Comparison of ENCODE assay signal across 1 cellular context in genomic region chr12:95473947-95474817, GRCh38.
TF ChIP-seq lines count a peak whose summit lies in the region.

Gene METAP2 (plus strand): TSS chr12:95474152. CDS start chr12:95474180, 28 bp downstream.

TF ChIP-seq in HepG2, 621 proteins besides CTCF, POLR2A, EP300 and RAD21 (continued from another document and continues in another):
- TF ChIP-seq SSRP1 (CRISPR knock-in tag; IDR thresholded peaks at IDR 0.05) (peak; percentile 64; the same call in 1 of the 2 replicates), ZNF670 (CRISPR knock-in tag; IDR thresholded peaks at IDR 0.05; ENCODE audit: borderline replicate concordance) (peak; percentile 93), ZBTB34 (CRISPR knock-in tag; IDR thresholded peaks at IDR 0.05) (0 out of 2 replicates have a peak, but pooled peaks have one; percentile 57), ZNF678 (CRISPR knock-in tag; IDR thresholded peaks at IDR 0.05) (no peak), ATF4 (CRISPR knock-in tag; IDR thresholded peaks at IDR 0.05) (peak in 1 of 2 experiments; percentile 75; a peak in 2 of 4 replicates), GZF1 (CRISPR knock-in tag; IDR thresholded peaks at IDR 0.05) (peak; percentile 76), THAP9 (CRISPR knock-in tag; IDR thresholded peaks at IDR 0.05; ENCODE audit: borderline replicate concordance) (peak; percentile 95), AHR (CRISPR knock-in tag; IDR thresholded peaks at IDR 0.05) (peak; percentile 88; the same call in 1 of the 2 replicates), SOX6 (IDR thresholded peaks at IDR 0.05) (no peak), SOX6 (CRISPR knock-in tag; IDR thresholded peaks at IDR 0.05) (peak; percentile 61), ZMYM2 (CRISPR knock-in tag; IDR thresholded peaks at IDR 0.05) (peak; percentile 56; the same call in 1 of the 2 replicates), PREB (CRISPR knock-in tag; IDR thresholded peaks at IDR 0.05) (no peak), FOXJ3 (CRISPR knock-in tag; IDR thresholded peaks at IDR 0.05; ENCODE audit: borderline replicate concordance) (0 out of 2 replicates have a peak, but pooled peaks have one; percentile 21), ZNF451 (CRISPR knock-in tag; IDR thresholded peaks at IDR 0.05) (peak; percentile 90; the same call in 1 of the 2 replicates), HOMEZ (CRISPR knock-in tag; IDR thresholded peaks at IDR 0.05; ENCODE audit: low read depth) (peak; percentile 88), HNRNPLL (IDR thresholded peaks at IDR 0.05; ENCODE audit: low read depth, low read length, poor library complexity, severe bottlenecking) (peak; percentile 79), SCMH1 (CRISPR knock-in tag; IDR thresholded peaks at IDR 0.05; ENCODE audit: borderline replicate concordance) (no peak), ZNF792 (CRISPR knock-in tag; IDR thresholded peaks at IDR 0.05) (peak; percentile 85), SOX13 (IDR thresholded peaks at IDR 0.05) (no peak), SOX13 (CRISPR knock-in tag; conservative IDR thresholded peaks at IDR 0.05 in 1 of 2, IDR thresholded peaks at IDR 0.05 in 1 of 2) (peak in 1 of 2 experiments; percentile 18; a peak in 1 of 4 replicates), ZNF263 (CRISPR knock-in tag; IDR thresholded peaks at IDR 0.05) (peak; percentile 45), SRF (IDR thresholded peaks at IDR 0.05; ENCODE audit: low read depth, low read length) (no peak), POGZ (CRISPR knock-in tag; IDR thresholded peaks at IDR 0.05) (peak; percentile 97), THRA (CRISPR knock-in tag; IDR thresholded peaks at IDR 0.05; ENCODE audit: borderline replicate concordance) (peak; percentile 65; the same call in 1 of the 2 replicates), ZNF652 (CRISPR knock-in tag; IDR thresholded peaks at IDR 0.05; ENCODE audit: borderline replicate concordance, low read depth) (peak; percentile 48; the same call in 1 of the 2 replicates), ZNF883 (CRISPR knock-in tag; IDR thresholded peaks at IDR 0.05; ENCODE audit: not compliant biosample characterization) (peak; percentile 82), ZNF121 (CRISPR knock-in tag; IDR thresholded peaks at IDR 0.05) (peak; percentile 65), ZNF24 (IDR thresholded peaks at IDR 0.05) (0 out of 2 replicates have a peak, but pooled peaks have one; percentile 7), IRX3 (CRISPR knock-in tag; IDR thresholded peaks at IDR 0.05; ENCODE audit: borderline replicate concordance, low read depth) (peak; percentile 55; the same call in 1 of the 2 replicates), ZNF446 (CRISPR knock-in tag; IDR thresholded peaks at IDR 0.05) (no peak), THAP8 (CRISPR knock-in tag; IDR thresholded peaks at IDR 0.05; ENCODE audit: borderline replicate concordance) (peak; percentile 21; the same call in 1 of the 2 replicates), ZNF790 (CRISPR knock-in tag; IDR thresholded peaks at IDR 0.05; ENCODE audit: borderline replicate concordance) (no peak; the same call in 1 of the 2 replicates), PBX2 (CRISPR knock-in tag; IDR thresholded peaks at IDR 0.05) (no peak), ZNF230 (CRISPR knock-in tag; IDR thresholded peaks at IDR 0.05) (peak; percentile 38; the same call in 1 of the 2 replicates), ZNF224 (CRISPR knock-in tag; IDR thresholded peaks at IDR 0.05) (peak; percentile 67; the same call in 1 of the 2 replicates), NR2F1 (CRISPR knock-in tag; IDR thresholded peaks at IDR 0.05) (no peak), ZNF552 (CRISPR knock-in tag; IDR thresholded peaks at IDR 0.05; ENCODE audit: borderline replicate concordance) (peak; percentile 29; the same call in 1 of the 2 replicates), ZNF180 (CRISPR knock-in tag; IDR thresholded peaks at IDR 0.05; ENCODE audit: borderline replicate concordance, low read depth) (no peak), TEF (CRISPR knock-in tag; IDR thresholded peaks at IDR 0.05) (peak; percentile 21; the same call in 1 of the 2 replicates), ZBTB42 (CRISPR knock-in tag; IDR thresholded peaks at IDR 0.05) (peak; percentile 37; the same call in 1 of the 2 replicates), ZFP90 (CRISPR knock-in tag; IDR thresholded peaks at IDR 0.05; ENCODE audit: borderline replicate concordance) (no peak), ZBTB44 (CRISPR knock-in tag; IDR thresholded peaks at IDR 0.05) (0 out of 2 replicates have a peak, but pooled peaks have one; percentile 47), MYC (CRISPR knock-in tag; IDR thresholded peaks at IDR 0.05; ENCODE audit: borderline replicate concordance) (peak; percentile 97), ZSCAN5A (CRISPR knock-in tag; IDR thresholded peaks at IDR 0.05; ENCODE audit: borderline replicate concordance) (peak; percentile 46; the same call in 1 of the 2 replicates), KLF11 (CRISPR knock-in tag; IDR thresholded peaks at IDR 0.05) (peak; percentile 77; the same call in 1 of the 2 replicates), KAT8 (CRISPR knock-in tag; IDR thresholded peaks at IDR 0.05) (peak; percentile 96), SRY (CRISPR knock-in tag; IDR thresholded peaks at IDR 0.05) (peak; percentile 88), ZBTB43 (CRISPR knock-in tag; conservative IDR thresholded peaks at IDR 0.05) (peak; percentile 72), NR2C2 (CRISPR knock-in tag; IDR thresholded peaks at IDR 0.05; ENCODE audit: borderline replicate concordance) (peak; percentile 81), ZMYM3 (CRISPR knock-in tag; IDR thresholded peaks at IDR 0.05) (peak; percentile 80; the same call in 1 of the 2 replicates)
